In the genomic region with DNA sequence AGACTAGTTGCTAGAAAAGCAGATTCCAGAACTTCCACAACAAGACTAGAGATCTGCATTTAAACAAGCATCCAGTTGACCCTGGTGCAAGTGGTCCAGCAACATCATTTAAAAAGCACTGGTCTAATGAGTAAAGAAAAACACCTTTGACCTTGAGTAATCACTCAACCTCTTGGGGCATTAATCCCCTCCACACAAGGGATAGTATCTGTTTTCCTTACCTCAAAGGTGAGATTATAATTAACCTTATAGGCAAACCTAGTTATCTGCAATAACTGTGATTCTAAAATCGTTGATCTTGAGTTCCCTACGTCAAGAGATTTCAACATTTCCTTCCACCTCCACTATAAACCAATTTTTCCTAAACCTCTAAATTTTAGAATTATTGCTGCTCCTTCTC, we compare ENCODE assay signal across 8 cellular contexts.
A peak's percentile ranks its signal among the peaks of the same experiment; 100 is the strongest.
DNase-seq lines count a peak whose midpoint lies in the region; ATAC-seq and TF ChIP-seq lines count a peak whose summit lies in the region.

No MANE protein-coding gene starts in this region.

- peak overlapping the region; percentile 96 for H3K9ac ChIP-seq in SK-N-MC (ENCODE audit: insufficient read length)

- DNase-seq in GM06990 (ENCODE audit: extremely low read depth, insufficient read length): no peak
- DNase-seq in SK-N-MC (ENCODE audit: low read depth, low spot score): no peak
- DNase-seq in fibroblast of pulmonary artery (ENCODE audit: low read depth): no peak
- no peak for DNase-seq in retinal pigment epithelial cell (ENCODE audit: low read depth)
- DNase-seq in inferior parietal cortex (ENCODE audit: extremely low spot score): no peak

- ATAC-seq in GM19035 (IDR thresholded peaks at IDR 0.05; ENCODE audit: unreplicated experiment): no peak
- ATAC-seq in HG03565 (IDR thresholded peaks at IDR 0.05; ENCODE audit: unreplicated experiment): no peak
- ATAC-seq in HG03571 (IDR thresholded peaks at IDR 0.05; ENCODE audit: unreplicated experiment): no peak

- no peaks in the 10 kb centered on the region for H3K27me3 ChIP-seq in GM06990 (replicated peaks; ENCODE audit: control insufficient read depth, insufficient read depth, low read length)

- TF ChIP-seq CTCF in GM06990 (IDR thresholded peaks at IDR 0.05; ENCODE audit: insufficient read depth, low read length, poor library complexity, severe bottlenecking) (no peak), fibroblast of pulmonary artery (IDR thresholded peaks at IDR 0.05; ENCODE audit: low read length, missing control alignments) (no peak), retinal pigment epithelial cell (conservative IDR thresholded peaks at IDR 0.05; ENCODE audit: low read depth, low read length) (no peak)

- H3K36me3 ChIP-seq in GM06990 (ENCODE audit: control insufficient read depth, insufficient read depth, low read length): peaks cover 6% of the 10 kb centered on the region
- peaks cover 19% of the 10 kb centered on the region for H3K36me3 ChIP-seq in SK-N-MC (ENCODE audit: insufficient read depth, low read length)

- H3K9me3 ChIP-seq in SK-N-MC (ENCODE audit: low read depth, low read length): no peaks in the 10 kb centered on the region

- H3K4me3 ChIP-seq in GM06990 (replicated peaks; ENCODE audit: low read depth, low read length): peak overlapping the region; percentile 90
- H3K4me3 ChIP-seq in SK-N-MC: peak overlapping the region; percentile 96
- peak overlapping the region; percentile 84 for H3K4me3 ChIP-seq in fibroblast of pulmonary artery (replicated peaks; ENCODE audit: low read depth, low read length)
- H3K4me3 ChIP-seq in retinal pigment epithelial cell (ENCODE audit: low read length): peak overlapping the region; percentile 97

- H3K27ac ChIP-seq in SK-N-MC: no peak overlapping the region
